ENCODE assay signal across 20 cellular contexts in genomic region chr10:113533801-113534200, GRCh38. TPM values are rescaled to one million over a fixed set of nuclear protein-coding genes. Genes with fewer than 3 reads are reported as not detected.
A peak's percentile ranks its signal among the peaks of the same experiment; 100 is the strongest.
DNase-seq lines count a peak whose midpoint lies in the region; ATAC-seq and TF ChIP-seq lines count a peak whose summit lies in the region.
"Had no signal": no experiment of that assay in that cellular context is flagged by ENCODE, and none has a peak within 500 bp of the region (broad histone marks: within the 10 kb centered on the region; RNA-seq: fewer than 3 reads in every experiment).

No MANE protein-coding gene starts in this region.

- intact Hi-C loops in cardiac septum (cut with DNase I) (no loop called here), left cardiac atrium (cut with DNase I) (no loop called here)

- peaks cover 6% of the 10 kb centered on the region for H3K27me3 Mint-ChIP-seq in endodermal cell (ENCODE audit: insufficient read depth)
- H3K27me3 Mint-ChIP-seq in CD8-positive, alpha-beta memory T cell: peaks cover 14 to 34% of the 10 kb centered on the region in 2 donors

- H3K4me1 Mint-ChIP-seq in endodermal cell: peaks cover 18% of the 10 kb centered on the region
- H3K4me1 Mint-ChIP-seq in CD8-positive, alpha-beta memory T cell: no peaks in the 10 kb centered on the region
- H3K4me1 Mint-ChIP-seq: CD4-positive, alpha-beta memory T cell had no signal

- no peaks in the 10 kb centered on the region for H3K36me3 ChIP-seq in HEK293 (ENCODE audit: control insufficient read depth in 2 of 2, insufficient read depth in 1 of 2, low read length in 2 of 2)
- H3K36me3 ChIP-seq in endodermal cell (ENCODE audit: control insufficient read depth, insufficient read depth, low read length): no peaks in the 10 kb centered on the region
- H3K36me3 ChIP-seq in Karpas-422 (ENCODE audit: insufficient read depth, low read length): no peaks in the 10 kb centered on the region
- H3K36me3 ChIP-seq in CD8-positive, alpha-beta memory T cell (ENCODE audit: insufficient read depth, low read length): no peaks in the 10 kb centered on the region
- H3K36me3 ChIP-seq: BE2C; BLaER1 treated with 17β-estradiol and CSF1 and Interleukin-3, amounts not matched to agents 10 nM and 100 nM had no signal

- H3K4me3 Mint-ChIP-seq in endodermal cell: no peak overlapping the region
- no peak overlapping the region for H3K4me3 Mint-ChIP-seq in CD8-positive, alpha-beta memory T cell
- H3K4me3 Mint-ChIP-seq: CD14-positive monocyte; CD4-positive, alpha-beta memory T cell had no signal

- H3K36me3 Mint-ChIP-seq in endodermal cell (ENCODE audit: low read depth): no peaks in the 10 kb centered on the region
- H3K36me3 Mint-ChIP-seq in CD8-positive, alpha-beta memory T cell: no peaks in the 10 kb centered on the region
- H3K36me3 Mint-ChIP-seq: CD14-positive monocyte; CD4-positive, alpha-beta memory T cell had no signal

- no peak overlapping the region for H2AFZ ChIP-seq in Karpas-422 (ENCODE audit: low read length)
- H2AFZ ChIP-seq: GM23248 had no signal

- H3K27me3 ChIP-seq in endodermal cell (ENCODE audit: control insufficient read depth, insufficient read depth, low read length, poor library complexity, severe bottlenecking) (no peaks in the 10 kb centered on the region), Karpas-422 (ENCODE audit: low read length) (no peaks in the 10 kb centered on the region)
- H3K27me3 ChIP-seq in CD8-positive, alpha-beta memory T cell (ENCODE audit: insufficient read depth, low read length, poor library complexity, severe bottlenecking): no peaks in the 10 kb centered on the region
- H3K27me3 ChIP-seq: BE2C; BLaER1 treated with 17β-estradiol and CSF1 and Interleukin-3, amounts not matched to agents 10 nM and 100 nM had no signal

- H3K27ac ChIP-seq in HEK293 (ENCODE audit: extremely low read depth, low read depth, low read length): no peak overlapping the region
- no peak overlapping the region for H3K27ac ChIP-seq in endodermal cell (ENCODE audit: low read depth, low read length)
- no peak overlapping the region for H3K27ac ChIP-seq in Karpas-422 (ENCODE audit: low read length)
- H3K27ac ChIP-seq in CD8-positive, alpha-beta memory T cell (ENCODE audit: low read depth, low read length): no peak overlapping the region
- H3K27ac ChIP-seq: BLaER1 treated with 17β-estradiol and CSF1 and Interleukin-3, amounts not matched to agents 10 nM and 100 nM; GM23248 had no signal

- H3K4me3 ChIP-seq in HEK293 (ENCODE audit: low read depth, low read length) (no peak overlapping the region), endodermal cell (ENCODE audit: low read length) (no peak overlapping the region), Karpas-422 (ENCODE audit: low read length) (no peak overlapping the region)
- H3K4me3 ChIP-seq in CD8-positive, alpha-beta memory T cell (ENCODE audit: low read length): no peak overlapping the region
- H3K4me3 ChIP-seq: BLaER1 treated with 17β-estradiol and CSF1 and Interleukin-3, amounts not matched to agents 10 nM and 100 nM; GM23248 had no signal

- H3K27ac Mint-ChIP-seq in endodermal cell: no peak overlapping the region
- H3K27ac Mint-ChIP-seq in CD8-positive, alpha-beta memory T cell: no peak overlapping the region
- H3K27ac Mint-ChIP-seq: CD14-positive monocyte; CD4-positive, alpha-beta memory T cell had no signal

- no peaks in the 10 kb centered on the region for H3K9me3 Mint-ChIP-seq in endodermal cell
- peaks cover 0 to 2% (median 0%) of the 10 kb centered on the region in 5 donors for H3K9me3 Mint-ChIP-seq in CD8-positive, alpha-beta memory T cell

- no peak overlapping the region for H3K4me2 ChIP-seq in Karpas-422 (ENCODE audit: low read depth, low read length, poor library complexity, severe bottlenecking)
- H3K4me2 ChIP-seq: BLaER1 treated with 17β-estradiol and CSF1 and Interleukin-3, amounts not matched to agents 10 nM and 100 nM had no signal

- 84 to 88% methylated on average over 5 to 6 of the region's 6 CpGs for WGBS in endodermal cell (ENCODE audit: insufficient coverage in 1 of 2, insufficient read length in 1 of 2), 2 experiments

- H3K9ac ChIP-seq in endodermal cell (ENCODE audit: extremely low read depth, low read length, poor library complexity, severe bottlenecking) (no peak overlapping the region), Karpas-422 (ENCODE audit: low read length) (no peak overlapping the region)
- H3K9ac ChIP-seq: BLaER1 treated with 17β-estradiol and CSF1 and Interleukin-3, amounts not matched to agents 10 nM and 100 nM; GM23248 had no signal

- H3K4me1 ChIP-seq in HEK293 (ENCODE audit: control insufficient read depth, insufficient read depth, low read length): no peaks in the 10 kb centered on the region
- no peaks in the 10 kb centered on the region for H3K4me1 ChIP-seq in endodermal cell (ENCODE audit: control insufficient read depth, insufficient read depth, low read length)
- no peaks in the 10 kb centered on the region for H3K4me1 ChIP-seq in Karpas-422 (ENCODE audit: low read length)
- H3K4me1 ChIP-seq in CD8-positive, alpha-beta memory T cell (ENCODE audit: insufficient read depth, low read length): no peaks in the 10 kb centered on the region
- H3K4me1 ChIP-seq: BE2C had no signal

- CTCF ChIA-PET in HEK293 (lab: Yijun Ruan, JAX): no interaction called here
- CTCF ChIA-PET in CD8-positive, alpha-beta memory T cell (lab: Charles Lee): no interaction called here

- no peaks in the 10 kb centered on the region for H3K9me2 ChIP-seq in Karpas-422 (replicated peaks; ENCODE audit: insufficient read depth, low read length)

- POLR2A ChIA-PET in HEK293 (lab: Yijun Ruan, JAX): no interaction called here
- POLR2A ChIA-PET in CD8-positive, alpha-beta memory T cell (lab: Charles Lee): no interaction called here

- peak; percentile 31 for DNase-seq in cardiac septum (ENCODE audit: low spot score)
- DNase-seq in left cardiac atrium: no peak
- DNase-seq in endodermal cell: peak; percentile 39
- no peak for DNase-seq in Karpas-422
- no peak for DNase-seq in CD8-positive, alpha-beta memory T cell
- DNase-seq: 8988T; AML-193; BE2C; Caco-2; CD4-positive, alpha-beta memory T cell; DMS153; GM23248; H7; HCEC 1CT had no signal

- ATAC-seq in left cardiac atrium: no peak
- ATAC-seq in HG03095 (IDR thresholded peaks at IDR 0.05; ENCODE audit: unreplicated experiment): no peak

- no peaks in the 10 kb centered on the region for H3K79me2 ChIP-seq in Karpas-422 (ENCODE audit: low read length)

- H4K20me1 ChIP-seq in Karpas-422 (ENCODE audit: insufficient read depth, low read depth, low read length): no peaks in the 10 kb centered on the region
- H4K20me1 ChIP-seq: BLaER1 treated with 17β-estradiol and CSF1 and Interleukin-3, amounts not matched to agents 10 nM and 100 nM had no signal

- H3K9me3 ChIP-seq in HEK293 (ENCODE audit: control insufficient read depth, insufficient read depth, low read depth, low read length): no peaks in the 10 kb centered on the region
- no peaks in the 10 kb centered on the region for H3K9me3 ChIP-seq in endodermal cell (ENCODE audit: control insufficient read depth, low read length)
- no peaks in the 10 kb centered on the region for H3K9me3 ChIP-seq in Karpas-422 (ENCODE audit: low read length)
- H3K9me3 ChIP-seq in CD8-positive, alpha-beta memory T cell (ENCODE audit: low read length): no peaks in the 10 kb centered on the region
- H3K9me3 ChIP-seq: BE2C; BLaER1 treated with 17β-estradiol and CSF1 and Interleukin-3, amounts not matched to agents 10 nM and 100 nM had no signal

- TF ChIP-seq CTCF in HEK293 (tag by site-specific recombination; IDR thresholded peaks at IDR 0.05) (no peak), endodermal cell (conservative IDR thresholded peaks at IDR 0.05) (no peak)

TF ChIP-seq in HEK293, 187 proteins besides CTCF, POLR2A, EP300 and RAD21:
- TF ChIP-seq TCF7L2 (IDR thresholded peaks at IDR 0.05; ENCODE audit: borderline replicate concordance, low read depth, low read length) (no peak), ZFHX2 (tag by site-specific recombination; conservative IDR thresholded peaks at IDR 0.05) (0 out of 2 replicates have a peak, but pooled peaks have one; percentile 25)
TF ChIP-seq in HEK293: peak in this region for 1.

RNA-seq across cellular contexts. Expression of gene HABP2, which starts 19.1 kb away (rescaled TPM):
- not detected for total RNA-seq in cardiac septum
- total RNA-seq in left cardiac atrium: not detected
- 1 to 10 TPM in 1 of 2 donors, under 1 TPM in 1; 0.71 to 1.6 TPM for total RNA-seq in endodermal cell
- 0.46 TPM for polyA plus RNA-seq in endodermal cell (2013, experiment 1 of 2)
- polyA plus RNA-seq in endodermal cell (2013, experiment 2 of 2): 0.33 TPM
- not detected in 2 replicates for total RNA-seq in Karpas-422 (2014; rRNA removed; shearing (Covaris generic); ENCODE audit: low replicate concordance)
- total RNA-seq in CD8-positive, alpha-beta memory T cell: not detected
- polyA plus RNA-seq in CD8-positive, alpha-beta memory T cell: not detected
- total RNA-seq: A673; CD4-positive, alpha-beta memory T cell; GM23248; H1; H7 had no signal
- polyA plus RNA-seq: CD14-positive monocyte; CD4-positive, alpha-beta memory T cell; GM23248; H1 had no signal

Comparison
In these comparisons a context has a peak if more than half of its experiments do, and no peak if none do; other contexts are left out.
1. DNase-seq: peak in cardiac septum (single experiment) and endodermal cell (single experiment); none in left cardiac atrium (single experiment), Karpas-422 (single experiment) and CD8-positive, alpha-beta memory T cell (0 of 5).